ENCODE assay signal across 18 cellular contexts in genomic region chr3:186118692-186119091, GRCh38. TPM values are rescaled to one million over a fixed set of nuclear protein-coding genes. Genes with fewer than 3 reads are reported as not detected.
A peak's percentile ranks its signal among the peaks of the same experiment; 100 is the strongest.
DNase-seq lines count a peak whose midpoint lies in the region; ATAC-seq, FAIRE-seq and TF ChIP-seq lines count a peak whose summit lies in the region.
"Had no signal": no experiment of that assay in that cellular context is flagged by ENCODE, and none has a peak within 500 bp of the region (broad histone marks: within the 10 kb centered on the region; RNA-seq: fewer than 3 reads in every experiment).

No MANE protein-coding gene starts in this region.

- H3K36me3 ChIP-seq in BLaER1 (no peaks in the 10 kb centered on the region), MM.1S (replicated peaks; ENCODE audit: insufficient read depth, low read length) (no peaks in the 10 kb centered on the region), GM12878 (ENCODE audit: control insufficient read depth in 2 of 2, insufficient read depth in 2 of 2, low read length in 1 of 2) (no peaks in the 10 kb centered on the region)
- H3K36me3 ChIP-seq: BLaER1 treated with 17β-estradiol and CSF1 and Interleukin-3, amounts not matched to agents 10 nM and 100 nM; HAP-1 had no signal

- H4K20me1 ChIP-seq in BLaER1: no peaks in the 10 kb centered on the region
- no peaks in the 10 kb centered on the region for H4K20me1 ChIP-seq in MM.1S (ENCODE audit: insufficient read depth, low read length)
- H4K20me1 ChIP-seq in GM12878 (ENCODE audit: control insufficient read depth, insufficient read depth): no peaks in the 10 kb centered on the region
- H4K20me1 ChIP-seq: BLaER1 treated with 17β-estradiol and CSF1 and Interleukin-3, amounts not matched to agents 10 nM and 100 nM had no signal

- DNase-seq in MM.1S (peak; percentile 84), GM12878 (ENCODE audit: low read depth, low spot score) (no peak), naive B cell (no peak), NCI-H2171 treated with DMSO at 0.1 percent for 48 hours (lab: John Stamatoyannopoulos, UW) (no peak), EL (no peak), NCI-H345 (lab: John Stamatoyannopoulos, UW) (no peak)
- no peak for DNase-seq in activated T-helper 1 cell treated with anti-CD3 and anti-CD28 coated beads, Interleukin-12 subunit alpha, Interleukin-12 subunit beta, Interleukin-2, Interleukin-4 antibody, amounts not matched to agents 30 ng/mL and 10 ng/mL and 1 ng/mL, durations not matched to agents 14 hours and 24 hours and 36 hours (ENCODE audit: low spot score)
- DNase-seq: Calu3; CD8-positive, alpha-beta T cell; DMS79 treated with DMSO at 0.1 percent for 48 hours; GM23248 had no signal

- H3K9ac ChIP-seq in BLaER1 (no peak overlapping the region), MM.1S (ENCODE audit: low read length) (no peak overlapping the region; the same call in 1 of the 2 replicates), GM12878 (ENCODE audit: control insufficient read depth, insufficient read depth, low read length) (no peak overlapping the region)
- H3K9ac ChIP-seq: BLaER1 treated with 17β-estradiol and CSF1 and Interleukin-3, amounts not matched to agents 10 nM and 100 nM; GM23248 had no signal

- no peak overlapping the region for H2AFZ ChIP-seq in MM.1S (ENCODE audit: low read length)
- H2AFZ ChIP-seq in GM12878 (ENCODE audit: control insufficient read depth, low read depth, low read length): no peak overlapping the region
- H2AFZ ChIP-seq: GM23248 had no signal

- CTCF ChIA-PET in GM12878 (lab: Yijun Ruan, JAX): no interaction called here

- no peaks in the 10 kb centered on the region for H3K27me3 ChIP-seq in BLaER1
- no peaks in the 10 kb centered on the region for H3K27me3 ChIP-seq in MM.1S (replicated peaks; ENCODE audit: insufficient read depth, low read length)
- H3K27me3 ChIP-seq in GM12878 (replicated peaks in 1 of 2; ENCODE audit: control insufficient read depth in 2 of 2, insufficient read depth in 2 of 2, low read length in 1 of 2): peaks cover 5 to 6% of the 10 kb centered on the region in 2 experiments; a peak in 3 of 4 replicates
- H3K27me3 ChIP-seq: BLaER1 treated with 17β-estradiol and CSF1 and Interleukin-3, amounts not matched to agents 10 nM and 100 nM had no signal

- H3K27me3 Mint-ChIP-seq in naive B cell: peaks cover 50 to 85% (median 83%) of the 10 kb centered on the region in 3 donors
- peaks cover 62% of the 10 kb centered on the region for H3K27me3 Mint-ChIP-seq in activated T-helper 1 cell treated with anti-CD3 and anti-CD28 coated beads, Interleukin-12 subunit alpha, Interleukin-12 subunit beta, Interleukin-2, Interleukin-4 antibody, amounts not matched to agents 30 ng/mL and 10 ng/mL and 1 ng/mL, durations not matched to agents 14 hours and 24 hours and 36 hours (ENCODE audit: insufficient read depth)

- peak overlapping the region; percentile 11 for H3K4me2 ChIP-seq in BLaER1
- H3K4me2 ChIP-seq in MM.1S (ENCODE audit: low read depth, low read length): peak overlapping the region; percentile 21
- H3K4me2 ChIP-seq in GM12878 (ENCODE audit: control insufficient read depth, insufficient read depth): no peak overlapping the region
- H3K4me2 ChIP-seq: A549 had no signal

- no peak for TF ChIP-seq RAD21 in GM12878 (IDR thresholded peaks at IDR 0.05; ENCODE audit: insufficient read depth, low read depth, low read length)

- peaks cover 56% of the 10 kb centered on the region for H3K4me1 ChIP-seq in BLaER1
- H3K4me1 ChIP-seq in MM.1S (ENCODE audit: low read length): peaks cover 25% of the 10 kb centered on the region
- H3K4me1 ChIP-seq in GM12878 (ENCODE audit: control insufficient read depth, insufficient read depth, low read length): no peaks in the 10 kb centered on the region
- H3K4me1 ChIP-seq: A549, HAP-1 had no signal

- no peak overlapping the region for H3K4me3 ChIP-seq in BLaER1
- H3K4me3 ChIP-seq in MM.1S (ENCODE audit: low read length): no peak overlapping the region
- H3K4me3 ChIP-seq in GM12878: no peak overlapping the region
- H3K4me3 ChIP-seq: A549; BLaER1 treated with 17β-estradiol and CSF1 and Interleukin-3, amounts not matched to agents 10 nM and 100 nM; GM23248; HAP-1 had no signal

- H3K36me3 Mint-ChIP-seq in naive B cell: no peaks in the 10 kb centered on the region
- H3K36me3 Mint-ChIP-seq in activated T-helper 1 cell treated with anti-CD3 and anti-CD28 coated beads, Interleukin-12 subunit alpha, Interleukin-12 subunit beta, Interleukin-2, Interleukin-4 antibody, amounts not matched to agents 30 ng/mL and 10 ng/mL and 1 ng/mL, durations not matched to agents 14 hours and 24 hours and 36 hours (ENCODE audit: low read depth): no peaks in the 10 kb centered on the region
- H3K36me3 Mint-ChIP-seq: CD8-positive, alpha-beta T cell had no signal

- RAD21 ChIA-PET in GM12878 (lab: Charles Lee; ENCODE audit: unreplicated experiment): interaction anchor here (0.6 to 1.2 kb wide), 2 partner anchors 8 to 139 kb away, joined by 3 to 4 read pairs; no protein-coding TSS in a partner anchor

- POLR2A ChIA-PET in GM12878 (lab: Charles Lee): interaction anchor here (0.6 kb wide), 1 partner anchor 255 kb away, joined by 8 read pairs; no protein-coding TSS in a partner anchor

- SMC1A ChIA-PET in GM12878 (lab: Charles Lee; ENCODE audit: uncharacterized antibody, unreplicated experiment): no interaction called here

- no peak for TF ChIP-seq EP300 in GM12878 (IDR thresholded peaks at IDR 0.05; ENCODE audit: borderline replicate concordance in 1 of 2, control insufficient read depth in 1 of 2, low read depth in 2 of 2, low read length in 2 of 2)

- H3K9me2 ChIP-seq in MM.1S (replicated peaks; ENCODE audit: insufficient read depth, low read length): no peaks in the 10 kb centered on the region

- H3F3A ChIP-seq in MM.1S (ENCODE audit: insufficient read depth, low read length): peaks cover 23% of the 10 kb centered on the region

- H3K79me2 ChIP-seq in MM.1S (ENCODE audit: low read length) (no peaks in the 10 kb centered on the region), GM12878 (ENCODE audit: control insufficient read depth, insufficient read depth, low read length) (no peaks in the 10 kb centered on the region)

- H3K27ac Mint-ChIP-seq in naive B cell: no peak overlapping the region
- no peak overlapping the region for H3K27ac Mint-ChIP-seq in activated T-helper 1 cell treated with anti-CD3 and anti-CD28 coated beads, Interleukin-12 subunit alpha, Interleukin-12 subunit beta, Interleukin-2, Interleukin-4 antibody, amounts not matched to agents 30 ng/mL and 10 ng/mL and 1 ng/mL, durations not matched to agents 14 hours and 24 hours and 36 hours
- H3K27ac Mint-ChIP-seq: CD8-positive, alpha-beta T cell had no signal

- H3K27ac ChIP-seq in BLaER1: no peak overlapping the region
- peak overlapping the region; percentile 69; the same call in 1 of the 2 replicates for H3K27ac ChIP-seq in MM.1S (ENCODE audit: low read length)
- H3K27ac ChIP-seq in GM12878 (ENCODE audit: control insufficient read depth, insufficient read depth): no peak overlapping the region
- H3K27ac ChIP-seq: 22Rv1; A549; BLaER1 treated with 17β-estradiol and CSF1 and Interleukin-3, amounts not matched to agents 10 nM and 100 nM; GM23248 had no signal

- ATAC-seq in GM12878: 0 out of 3 replicates have a peak, but pooled peaks have one; percentile 28
- peak; percentile 28 to 54 for ATAC-seq in naive B cell (ENCODE audit: low read depth in 2 of 2)
- ATAC-seq: A549; CD8-positive, alpha-beta T cell had no signal

- intact Hi-C loops in GM12878 (cut with micrococcal nuclease; ENCODE audit: unreplicated experiment): no loop called here
- intact Hi-C loops in activated T-helper 1 cell treated with anti-CD3 and anti-CD28 coated beads, Interleukin-12 subunit alpha, Interleukin-12 subunit beta, Interleukin-2, Interleukin-4 antibody, amounts not matched to agents 30 ng/mL and 10 ng/mL and 1 ng/mL, durations not matched to agents 14 hours and 24 hours and 36 hours (cut with micrococcal nuclease): no loop called here

- FAIRE-seq in GM12878 (lab: Jason Lieb, UNC): no peak
- FAIRE-seq: A549, G401.6, GM19239 had no signal

- 45% methylated on average over 5 of the region's 5 CpGs for WGBS in GM12878 (ENCODE audit: insufficient coverage, insufficient replicate concordance, low lambda C conversion rate, missing lambda C conversion rate)

- in situ Hi-C loops in GM12878 (cut with MboI): no loop called here

- TF ChIP-seq POLR2A in GM12878 (IDR thresholded peaks at IDR 0.05; ENCODE audit: low read depth, low read length): no peak

- H3K9me3 ChIP-seq in BLaER1: no peaks in the 10 kb centered on the region
- no peaks in the 10 kb centered on the region for H3K9me3 ChIP-seq in MM.1S (replicated peaks; ENCODE audit: insufficient read depth, low read length)
- no peaks in the 10 kb centered on the region for H3K9me3 ChIP-seq in GM12878 (replicated peaks; ENCODE audit: control insufficient read depth, insufficient read depth, low read length)
- H3K9me3 ChIP-seq: A549, HAP-1 had no signal

- no TSS peak for BruUV-seq in GM12878 (replicated peaks; lab: Mats Ljungman, UMichigan)

- no peak overlapping the region for H3K4me3 Mint-ChIP-seq in naive B cell
- no peak overlapping the region for H3K4me3 Mint-ChIP-seq in activated T-helper 1 cell treated with anti-CD3 and anti-CD28 coated beads, Interleukin-12 subunit alpha, Interleukin-12 subunit beta, Interleukin-2, Interleukin-4 antibody, amounts not matched to agents 30 ng/mL and 10 ng/mL and 1 ng/mL, durations not matched to agents 14 hours and 24 hours and 36 hours
- H3K4me3 Mint-ChIP-seq: CD8-positive, alpha-beta T cell had no signal

- TF ChIP-seq CTCF in MM.1S (IDR thresholded peaks at IDR 0.05; ENCODE audit: low read length) (no peak), GM12878 (IDR thresholded peaks at IDR 0.05 in 2 of 3, conservative IDR thresholded peaks at IDR 0.05 in 1 of 3; ENCODE audit: control insufficient read depth in 2 of 3, extremely low read depth in 1 of 3, insufficient read depth in 1 of 3, low read depth in 3 of 3, low read length in 3 of 3) (no peak)

- H3K9me3 Mint-ChIP-seq in naive B cell: peaks cover 0 to 2% (median 0%) of the 10 kb centered on the region in 7 donors
- H3K9me3 Mint-ChIP-seq in activated T-helper 1 cell treated with anti-CD3 and anti-CD28 coated beads, Interleukin-12 subunit alpha, Interleukin-12 subunit beta, Interleukin-2, Interleukin-4 antibody, amounts not matched to agents 30 ng/mL and 10 ng/mL and 1 ng/mL, durations not matched to agents 14 hours and 24 hours and 36 hours: no peaks in the 10 kb centered on the region
- H3K9me3 Mint-ChIP-seq: CD8-positive, alpha-beta T cell had no signal

- no peaks in the 10 kb centered on the region for H3K4me1 Mint-ChIP-seq in naive B cell
- no peaks in the 10 kb centered on the region for H3K4me1 Mint-ChIP-seq in activated T-helper 1 cell treated with anti-CD3 and anti-CD28 coated beads, Interleukin-12 subunit alpha, Interleukin-12 subunit beta, Interleukin-2, Interleukin-4 antibody, amounts not matched to agents 30 ng/mL and 10 ng/mL and 1 ng/mL, durations not matched to agents 14 hours and 24 hours and 36 hours (ENCODE audit: low read depth)

RNA-seq across cellular contexts. Expression of gene ETV5, which starts 9.8 kb away (rescaled TPM):
- total RNA-seq in GM12878 (2013; cell fraction: nucleolus; rRNA removed): 39.6 and 39.8 TPM in 2 replicates
- total RNA-seq in GM12878 (2014; rRNA removed) (8.1 and 8.3 TPM in 2 replicates), GM12878 (2014; rRNA removed; fragmentation: Illumina TruSeq; extraction: Trizol) (5.9 and 6.3 TPM in 2 replicates), GM12878 (2021) (10.6 and 12.5 TPM in 2 replicates)
- polyA plus RNA-seq in GM12878 (2011; ENCODE audit: low read depth): 2.9 TPM
- polyA plus RNA-seq in GM12878 (2011; rRNA removed) (5.4 and 6.0 TPM in 2 replicates), GM12878 (2014; fragmentation: Illumina TruSeq; extraction: Trizol) (6.7 and 7.8 TPM in 2 replicates), GM12878 (2014; fragmentation: Nextera tagmentation; extraction: Ambion mirVana) (1 to 10 TPM; 5.0 to 5.4 TPM), GM12878 (2014; rRNA removed) (7.0 and 7.8 TPM in 2 replicates), GM12878 (2016; fragmentation: Nextera tagmentation; extraction: Ambion mirVana) (10 to 100 TPM; 14.5 to 18.4 TPM), naive B cell (ENCODE audit: low read depth in 6 of 6) (1 to 10 TPM in 5 of 6 donors, under 1 TPM in 1; 0.96 to 1.7 (median 1.1) TPM)
- 4.1 and 5.4 TPM in 2 replicates for polyA plus RNA-seq in GM12878 (2011; cell fraction: cytosol; rRNA removed)
- 2.9 and 3.9 TPM in 2 replicates for polyA plus RNA-seq in GM12878 (2011; cell fraction: nucleus; rRNA removed)
- polyA plus RNA-seq in GM12878 (2012): 4.4 and 6.2 TPM in 2 replicates
- polyA minus RNA-seq in GM12878 (2011; rRNA and poly(A)+ RNA removed): 5.2 and 6.5 TPM in 2 replicates
- polyA minus RNA-seq in GM12878 (2011; cell fraction: cytosol; rRNA and poly(A)+ RNA removed): 4.5 and 4.9 TPM in 2 replicates
- 2.9 and 8.4 TPM in 2 replicates for polyA minus RNA-seq in GM12878 (2011; cell fraction: nucleus; rRNA and poly(A)+ RNA removed)
- total RNA-seq in activated T-helper 1 cell treated with anti-CD3 and anti-CD28 coated beads, Interleukin-12 subunit alpha, Interleukin-12 subunit beta, Interleukin-2, Interleukin-4 antibody, amounts not matched to agents 30 ng/mL and 10 ng/mL and 1 ng/mL, durations not matched to agents 14 hours and 24 hours and 36 hours: 3.3 and 3.6 TPM in 2 replicates
